In genomic region chr1:183238071-183238470, GRCh38 we compare ENCODE assay signal across 19 cellular contexts. TPM values are rescaled to one million over a fixed set of nuclear protein-coding genes. Genes with fewer than 3 reads are reported as not detected.
A peak's percentile ranks its signal among the peaks of the same experiment; 100 is the strongest.
DNase-seq lines count a peak whose midpoint lies in the region; ATAC-seq, FAIRE-seq and TF ChIP-seq lines count a peak whose summit lies in the region.
"Had no signal": no experiment of that assay in that cellular context is flagged by ENCODE, and none has a peak within 500 bp of the region (broad histone marks: within the 10 kb centered on the region; RNA-seq: fewer than 3 reads in every experiment).

No MANE protein-coding gene starts in this region.

- no peak overlapping the region for H3K4me2 ChIP-seq in IMR-90 (ENCODE audit: low read depth, low read length)

- no peak overlapping the region; the same call in 1 of the 2 replicates for H4K5ac ChIP-seq in IMR-90 (ENCODE audit: low read depth, low read length)

- no peaks in the 10 kb centered on the region for H4K20me1 ChIP-seq in IMR-90 (ENCODE audit: insufficient read depth, low read length)

- H3K27ac ChIP-seq in IMR-90 (ENCODE audit: insufficient read depth, low read length) (no peak overlapping the region), left lung (no peak overlapping the region)

- H4K91ac ChIP-seq in IMR-90 (ENCODE audit: insufficient read depth, low read depth, low read length), result no peak overlapping the region

- peaks cover 13% of the 10 kb centered on the region for H3K4me1 ChIP-seq in IMR-90 (ENCODE audit: control insufficient read depth, insufficient read depth, low read length)
- H3K4me1 ChIP-seq in left lung, result peaks cover 0 to 45% of the 10 kb centered on the region in 2 donors

- no peak overlapping the region for H3K9ac ChIP-seq in IMR-90 (ENCODE audit: low read depth, low read length)

- dilution Hi-C loops in IMR-90 (cut with HindIII; ENCODE audit: low sequenced_read_pairs, unreplicated experiment), result no loop called here

- TF ChIP-seq CTCF in IMR-90 (conservative IDR thresholded peaks at IDR 0.05; ENCODE audit: low read depth, low read length) (no peak), choroid plexus epithelial cell (conservative IDR thresholded peaks at IDR 0.05; ENCODE audit: low read depth, low read length) (no peak), left lung (IDR thresholded peaks at IDR 0.05) (no peak)

- H3K79me1 ChIP-seq in IMR-90 (ENCODE audit: low read depth in 1 of 2, low read length in 2 of 2), result no peaks in the 10 kb centered on the region; a peak in 1 of 4 replicates

- no peak overlapping the region for H3K56ac ChIP-seq in IMR-90 (ENCODE audit: extremely low read depth, insufficient read depth, low read length)

- peaks cover 13% of the 10 kb centered on the region for H3K9me1 ChIP-seq in IMR-90 (ENCODE audit: insufficient read depth, low read length)

- H2BK20ac ChIP-seq in IMR-90 (ENCODE audit: low read depth, low read length), result peak overlapping the region; percentile 68; the same call in 1 of the 2 replicates

- H3K36me3 ChIP-seq in IMR-90 (ENCODE audit: control insufficient read depth, insufficient read depth, low read length), result no peaks in the 10 kb centered on the region
- no peaks in the 10 kb centered on the region for H3K36me3 ChIP-seq in left lung

- H3K14ac ChIP-seq in IMR-90 (replicated peaks; ENCODE audit: low read depth, low read length), result peak overlapping the region; percentile 11; the same call in 1 of the 2 replicates

- peak overlapping the region; percentile 66; the same call in 1 of the 2 replicates for H2BK120ac ChIP-seq in IMR-90 (ENCODE audit: low read depth, low read length)

- H2BK5ac ChIP-seq in IMR-90 (ENCODE audit: low read depth, low read length, poor library complexity, severe bottlenecking), result peak overlapping the region; percentile 35

- no peak overlapping the region for H2AFZ ChIP-seq in IMR-90 (replicated peaks; ENCODE audit: low read length, poor library complexity)

- FAIRE-seq in urothelium cell line (lab: Jason Lieb, UNC), result no peak

- H4K8ac ChIP-seq in IMR-90 (ENCODE audit: low read depth in 2 of 2, low read length in 2 of 2), result peak overlapping the region; percentile 9 to 63; a peak in 1 of 4 replicates

- BruUV-seq in IMR-90 (replicated peaks; lab: Mats Ljungman, UMichigan), result no TSS peak

- POLR2A ChIA-PET in IMR-90 (lab: Charles Lee; ENCODE audit: unreplicated experiment), result no interaction called here

- H3K9me3 ChIP-seq in IMR-90 (ENCODE audit: control insufficient read depth, insufficient read depth, low read length) (no peaks in the 10 kb centered on the region), left lung (no peaks in the 10 kb centered on the region)

- in situ Hi-C loops in IMR-90 (cut with MboI; ENCODE audit: low sequenced_read_pairs), result loop anchor here (10.0 to 25.0 kb wide), 2 partner anchors 213 to 276 kb away; partner anchors contain the start of genes LAMC1 and SHCBP1L

- ATAC-seq in IMR-90 (ENCODE audit: low read depth), result no peak; the same call in 1 of the 2 replicates
- ATAC-seq in left lung, result peak; percentile 14
- no peak for ATAC-seq in GM21576 (IDR thresholded peaks at IDR 0.05; ENCODE audit: unreplicated experiment)
- ATAC-seq: activated CD4-positive, alpha-beta T cell treated with anti-CD3 and anti-CD28 coated beads for 36 hours; left cardiac atrium; naive thymus-derived CD8-positive, alpha-beta T cell; Panc1; stimulated activated effector memory CD8-positive, alpha-beta T cell treated with anti-CD3 and anti-CD28 coated beads, Interleukin-12 subunit alpha, Interleukin-12 subunit beta, amount 100 ng/mL, for 72 hours had no signal

- no peaks in the 10 kb centered on the region for H3K27me3 ChIP-seq in IMR-90 (ENCODE audit: control insufficient read depth, insufficient read depth, low read length)
- H3K27me3 ChIP-seq in left lung, result no peaks in the 10 kb centered on the region
- H3K27me3 ChIP-seq: dorsolateral prefrontal cortex had no signal

- H3K4ac ChIP-seq in IMR-90 (ENCODE audit: low read depth, low read length), result peak overlapping the region; percentile 57; the same call in 1 of the 2 replicates

- no peak for TF ChIP-seq POLR2A in IMR-90 (IDR thresholded peaks at IDR 0.05; ENCODE audit: low read depth, low read length)

- DNase-seq in Daoy (ENCODE audit: low read depth) (peak; percentile 49), IMR-90 (peak; percentile 69), choroid plexus epithelial cell (ENCODE audit: low read depth) (peak; percentile 65), left lung (no peak), NCI-H2029 (lab: John Stamatoyannopoulos, UW) (no peak), urothelium cell line (ENCODE audit: low spot score) (no peak), NOMO-1 (lab: John Stamatoyannopoulos, UW; ENCODE audit: unreplicated experiment in 2 of 2) (no peak)
- DNase-seq: activated CD4-positive, alpha-beta T cell treated with anti-CD3 and anti-CD28 coated beads for 36 hours; CD4-positive, CD25-positive, alpha-beta regulatory T cell; dorsolateral prefrontal cortex; GDM1; left cardiac atrium; naive thymus-derived CD8-positive, alpha-beta T cell; NCI-H1436 treated with DMSO at 0.1 percent for 48 hours; NCI-H524 treated with DMSO at 0.1 percent for 48 hours; stimulated activated CD4-positive, alpha-beta T cell treated with anti-CD3 and anti-CD28 coated beads, Interleukin-4, amount 100 ng/mL, for 4 hours had no signal

- 0 out of 3 replicates have a peak overlapping the region, but pooled peaks have one; percentile 78 for H2BK15ac ChIP-seq in IMR-90 (ENCODE audit: low read depth, low read length)

- no peak for TF ChIP-seq RAD21 in IMR-90 (IDR thresholded peaks at IDR 0.05; ENCODE audit: low read length)

- H2AK5ac ChIP-seq in IMR-90 (ENCODE audit: low read depth, low read length), result peak overlapping the region; percentile 36; the same call in 1 of the 2 replicates

- H3K18ac ChIP-seq in IMR-90 (ENCODE audit: low read depth, low read length), result peak overlapping the region; percentile 60; the same call in 1 of the 2 replicates

- no peak overlapping the region for H3K4me3 ChIP-seq in IMR-90 (ENCODE audit: insufficient read depth, low read depth, low read length)
- no peak overlapping the region for H3K4me3 ChIP-seq in choroid plexus epithelial cell (ENCODE audit: low read depth, low read length)
- H3K4me3 ChIP-seq in left lung, result no peak overlapping the region
- H3K4me3 ChIP-seq: dorsolateral prefrontal cortex had no signal

- 80% methylated on average over 1 of the region's 2 CpGs; no CpG with 5 or more reads in 1 of the 2 experiments for WGBS in IMR-90 (ENCODE audit: extremely low coverage in 2 of 2, insufficient read length in 1 of 2), 2 experiments

- no peak overlapping the region for H2AK9ac ChIP-seq in IMR-90 (replicated peaks; ENCODE audit: low read depth, low read length, poor library complexity)

- intact Hi-C loops in IMR-90 (cut with micrococcal nuclease) (loop anchor here (5.0 kb wide), 1 partner anchor 96 kb away; no protein-coding TSS in a partner anchor), left lung (cut with DNase I) (no loop called here)

- CTCF ChIA-PET in IMR-90 (lab: Yijun Ruan, JAX), result interaction anchor here (1.2 to 1.3 kb wide), 2 partner anchors 10 to 275 kb away, joined by 3 read pairs; no protein-coding TSS in a partner anchor

- no peak overlapping the region for H3K23ac ChIP-seq in IMR-90 (ENCODE audit: low read depth, low read length)

TF ChIP-seq in IMR-90, 13 proteins besides CTCF, POLR2A, EP300 and RAD21:
- no peak for TF ChIP-seq CEBPB (IDR thresholded peaks at IDR 0.05; ENCODE audit: low read depth, low read length)
- no peak for TF ChIP-seq RFX5 (IDR thresholded peaks at IDR 0.05; ENCODE audit: low read depth, low read length)
- no peak for TF ChIP-seq RCOR1 (IDR thresholded peaks at IDR 0.05; ENCODE audit: insufficient replicate concordance, low read length)
- TF ChIP-seq MAFK (IDR thresholded peaks at IDR 0.05; ENCODE audit: low read depth, low read length), result no peak
- no peak for TF ChIP-seq ELK1 (IDR thresholded peaks at IDR 0.05; ENCODE audit: borderline replicate concordance, low read depth, low read length)

RNA-seq across cellular contexts. Expression of gene LAMC2, which starts 52.0 kb away (rescaled TPM):
- total RNA-seq in Daoy (2014; rRNA removed; shearing (Covaris generic)), result 1.4 and 1.6 TPM in 2 replicates
- 2.2 and 2.3 TPM in 2 replicates for total RNA-seq in IMR-90 (2012; rRNA removed)
- 2.6 and 2.8 TPM in 2 replicates for polyA plus RNA-seq in IMR-90 (2012; rRNA removed)
- 1.4 TPM in 2 replicates for polyA plus RNA-seq in IMR-90 (2012; cell fraction: cytosol; rRNA removed)
- polyA plus RNA-seq in IMR-90 (2012; cell fraction: nucleus; rRNA removed; ENCODE audit: low replicate concordance), result 1.1 and 2.6 TPM in 2 replicates
- 100 to 1,000 TPM in 1 of 2 donors, 10 to 100 TPM in 1; 46.8 to 104 TPM for total RNA-seq in left lung
- total RNA-seq: CD4-positive, CD25-positive, alpha-beta regulatory T cell; naive thymus-derived CD8-positive, alpha-beta T cell had no signal
- polyA plus RNA-seq: CD4-positive, CD25-positive, alpha-beta regulatory T cell; naive thymus-derived CD8-positive, alpha-beta T cell had no signal

Comparison
In these comparisons a context has a peak if more than half of its experiments do, and no peak if none do; other contexts are left out.
1. DNase-seq: peak in Daoy (single experiment), IMR-90 (single experiment) and choroid plexus epithelial cell (single experiment); none in left lung (0 of 2), NCI-H2029 (single experiment), urothelium cell line (single experiment) and NOMO-1 (0 of 2).
2. RNA of gene LAMC2, which starts 52.0 kb away (total RNA-seq): 46.8 to 104 TPM in left lung; 2.2 to 2.3 TPM in IMR-90 and 1.4 to 1.6 TPM in Daoy; every median in the first group is over 10 times any median in the second.